ENCODE assay signal across 8 cellular contexts in genomic region chr1:94792473-94792875, GRCh38. TPM values are rescaled to one million over a fixed set of nuclear protein-coding genes. Genes with fewer than 3 reads are reported as not detected.
A peak's percentile ranks its signal among the peaks of the same experiment; 100 is the strongest.
DNase-seq lines count a peak whose midpoint lies in the region; ATAC-seq and TF ChIP-seq lines count a peak whose summit lies in the region.

No MANE protein-coding gene starts in this region.

- H3K4me1 ChIP-seq in lung (ENCODE audit: control insufficient read depth in 2 of 2, insufficient read depth in 2 of 2, low read length in 2 of 2): peaks cover 2 to 10% of the 10 kb centered on the region in 2 donors

- DNase-seq in AG20443 (ENCODE audit: low spot score) (peak; percentile 24), lung (ENCODE audit: low spot score) (no peak), activated T-cell treated with anti-CD3 and anti-CD28 coated beads for 4 hours (no peak), NCI-H187 (lab: John Stamatoyannopoulos, UW) (no peak), caudate nucleus (lab: John Stamatoyannopoulos, UW) (no peak)

- H3K27me3 ChIP-seq in lung (ENCODE audit: control insufficient read depth, insufficient read depth): no peaks in the 10 kb centered on the region

- H3K36me3 ChIP-seq in lung (ENCODE audit: control insufficient read depth in 2 of 2, insufficient read depth in 2 of 2, low read length in 2 of 2): no peaks in the 10 kb centered on the region

- no peaks in the 10 kb centered on the region for H3K9me3 ChIP-seq in lung (ENCODE audit: control insufficient read depth in 2 of 2, insufficient read depth in 1 of 2, low read length in 1 of 2)

- H3K27ac ChIP-seq in angular gyrus (ENCODE audit: low read depth, low read length): peak overlapping the region; percentile 18
- H3K27ac ChIP-seq in lung (ENCODE audit: low read depth in 1 of 2, low read length in 1 of 2): peak overlapping the region in 1 of 2 donors; percentile 42
- no peak overlapping the region for H3K27ac ChIP-seq in caudate nucleus (ENCODE audit: low read depth, low read length)

- WGBS in lung, 2 donors: 22 to 27% methylated on average over 4 of the region's 4 CpGs

- no peak for TF ChIP-seq CTCF in lung (IDR thresholded peaks at IDR 0.05; ENCODE audit: control extremely low read depth, extremely low read depth)

- no peak overlapping the region for H3K4me3 ChIP-seq in lung

- ATAC-seq in GM19467 (IDR thresholded peaks at IDR 0.05; ENCODE audit: unreplicated experiment) (peak; percentile 95), HG03457 (IDR thresholded peaks at IDR 0.05; ENCODE audit: unreplicated experiment) (peak; percentile 94), lung (ENCODE audit: insufficient read depth, low FRiP score) (peak; percentile 79)

RNA-seq across cellular contexts. Expression of gene SLC44A3, which starts 27.7 kb away (rescaled TPM):
- 10 to 100 TPM; 13.8 to 31.8 TPM for total RNA-seq in lung
- polyA plus RNA-seq in lung: 1 to 10 TPM; 9.3 to 9.4 TPM
